ENCODE assay signal across 1 cellular context in the genomic region with DNA sequence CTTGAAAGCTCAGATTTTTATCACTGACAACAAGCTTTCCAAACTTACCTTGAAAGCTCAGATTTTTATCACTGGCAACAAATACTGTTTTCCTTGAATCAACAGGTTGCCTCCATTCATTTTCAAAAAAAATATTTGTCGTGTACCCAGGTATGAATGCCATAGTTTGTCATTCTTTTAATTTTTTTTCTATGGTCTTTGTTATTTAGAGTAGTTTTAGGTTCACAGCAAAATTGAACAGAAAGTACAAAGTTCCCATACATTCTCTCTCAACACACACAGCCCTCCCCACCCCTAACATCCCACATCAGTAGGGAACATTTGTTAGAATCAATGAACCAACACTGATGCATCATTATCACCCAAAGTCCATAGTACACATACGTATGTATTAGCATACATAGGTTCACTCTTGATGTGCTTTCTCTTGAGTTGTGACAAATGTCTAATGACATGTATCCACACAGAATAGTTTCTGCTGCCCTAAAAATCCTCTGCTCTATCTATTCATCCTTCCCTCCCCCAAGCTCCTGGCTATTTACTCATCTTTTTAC.
A peak's percentile ranks its signal among the peaks of the same experiment; 100 is the strongest.
TF ChIP-seq lines count a peak whose summit lies in the region.

No MANE protein-coding gene starts in this region.

TF ChIP-seq in HepG2, 621 proteins besides CTCF, POLR2A, EP300 and RAD21 (continued from another document and continues in another):
- TF ChIP-seq NR1H2 (CRISPR knock-in tag; IDR thresholded peaks at IDR 0.05; ENCODE audit: borderline replicate concordance, low read depth) (no peak), ZBTB20 (CRISPR knock-in tag; IDR thresholded peaks at IDR 0.05; ENCODE audit: borderline replicate concordance, low read depth) (peak; percentile 96; the same call in 1 of the 2 replicates), ZFP36L1 (CRISPR knock-in tag; IDR thresholded peaks at IDR 0.05) (no peak), PHF5A (CRISPR knock-in tag; IDR thresholded peaks at IDR 0.05; ENCODE audit: low read depth, unreplicated experiment) (peak; percentile 31), TEAD3 (CRISPR knock-in tag; optimal IDR thresholded peaks at IDR 0.05; ENCODE audit: borderline replicate concordance) (peak; percentile 86), ZNF557 (CRISPR knock-in tag; IDR thresholded peaks at IDR 0.05) (peak; percentile 86; the same call in 1 of the 2 replicates), THAP11 (CRISPR knock-in tag; IDR thresholded peaks at IDR 0.05) (0 out of 2 replicates have a peak, but pooled peaks have one; percentile 12), HDAC1 (CRISPR knock-in tag; IDR thresholded peaks at IDR 0.05) (peak; percentile 40; the same call in 1 of the 2 replicates), CREB1 (IDR thresholded peaks at IDR 0.05) (peak; percentile 80), CREB1 (CRISPR knock-in tag; IDR thresholded peaks at IDR 0.05) (peak; percentile 66; the same call in 1 of the 2 replicates), ATRX (CRISPR knock-in tag; IDR thresholded peaks at IDR 0.05; ENCODE audit: borderline replicate concordance) (no peak), NFIC (IDR thresholded peaks at IDR 0.05; ENCODE audit: low read length) (peak; percentile 84; the same call in 1 of the 2 replicates), ISL2 (CRISPR knock-in tag; IDR thresholded peaks at IDR 0.05) (peak; percentile 70), RARA (CRISPR knock-in tag; IDR thresholded peaks at IDR 0.05) (peak; percentile 61), GATAD2A (CRISPR knock-in tag; IDR thresholded peaks at IDR 0.05) (peak; percentile 88; the same call in 1 of the 2 replicates), TBX2 (CRISPR knock-in tag; IDR thresholded peaks at IDR 0.05; ENCODE audit: borderline replicate concordance) (peak; percentile 57; the same call in 1 of the 2 replicates), GTF3A (CRISPR knock-in tag; conservative IDR thresholded peaks at IDR 0.05) (no peak), NBN (conservative IDR thresholded peaks at IDR 0.05) (no peak), ZNF556 (CRISPR knock-in tag; IDR thresholded peaks at IDR 0.05; ENCODE audit: borderline replicate concordance) (peak; percentile 74; the same call in 1 of the 2 replicates), GTF2F1 (IDR thresholded peaks at IDR 0.05; ENCODE audit: low read length) (no peak), FOXK2 (IDR thresholded peaks at IDR 0.05) (0 out of 2 replicates have a peak, but pooled peaks have one; percentile 45), LCORL (IDR thresholded peaks at IDR 0.05) (peak; percentile 77; the same call in 1 of the 2 replicates), LCORL (CRISPR knock-in tag; IDR thresholded peaks at IDR 0.05) (no peak; the same call in 1 of the 2 replicates), MYNN (CRISPR knock-in tag; IDR thresholded peaks at IDR 0.05; ENCODE audit: low read depth) (no peak), FOXA1 (IDR thresholded peaks at IDR 0.05) (0 out of 2 replicates have a peak, but pooled peaks have one; percentile 57), FOXA1 (CRISPR knock-in tag; IDR thresholded peaks at IDR 0.05) (peak; percentile 52), EHMT2 (IDR thresholded peaks at IDR 0.05; ENCODE audit: borderline replicate concordance, low read depth, low read length) (0 out of 2 replicates have a peak, but pooled peaks have one; percentile 70), SMARCC2 (IDR thresholded peaks at IDR 0.05) (peak; percentile 3; the same call in 1 of the 2 replicates), ZNF614 (CRISPR knock-in tag; IDR thresholded peaks at IDR 0.05; ENCODE audit: borderline replicate concordance) (peak; percentile 81; the same call in 1 of the 2 replicates), KAT7 (CRISPR knock-in tag; IDR thresholded peaks at IDR 0.05; ENCODE audit: borderline replicate concordance) (no peak), ZNF205 (CRISPR knock-in tag; IDR thresholded peaks at IDR 0.05) (0 out of 2 replicates have a peak, but pooled peaks have one; percentile 15), BCL6 (CRISPR knock-in tag; IDR thresholded peaks at IDR 0.05) (peak; percentile 84; the same call in 1 of the 2 replicates), HOXA5 (CRISPR knock-in tag; IDR thresholded peaks at IDR 0.05) (0 out of 2 replicates have a peak, but pooled peaks have one; percentile 13), MIXL1 (CRISPR knock-in tag; IDR thresholded peaks at IDR 0.05) (peak; percentile 62), ZNF782 (CRISPR knock-in tag; IDR thresholded peaks at IDR 0.05; ENCODE audit: borderline replicate concordance) (peak; percentile 70; the same call in 1 of the 2 replicates), ZNF337 (CRISPR knock-in tag; IDR thresholded peaks at IDR 0.05; ENCODE audit: borderline replicate concordance, low read depth) (no peak), RNF2 (conservative IDR thresholded peaks at IDR 0.05; ENCODE audit: low read depth) (no peak), ZNF766 (CRISPR knock-in tag; IDR thresholded peaks at IDR 0.05; ENCODE audit: borderline replicate concordance) (no peak), ZNF121 (CRISPR knock-in tag; IDR thresholded peaks at IDR 0.05) (no peak)
- TF ChIP-seq, protein P1, sequence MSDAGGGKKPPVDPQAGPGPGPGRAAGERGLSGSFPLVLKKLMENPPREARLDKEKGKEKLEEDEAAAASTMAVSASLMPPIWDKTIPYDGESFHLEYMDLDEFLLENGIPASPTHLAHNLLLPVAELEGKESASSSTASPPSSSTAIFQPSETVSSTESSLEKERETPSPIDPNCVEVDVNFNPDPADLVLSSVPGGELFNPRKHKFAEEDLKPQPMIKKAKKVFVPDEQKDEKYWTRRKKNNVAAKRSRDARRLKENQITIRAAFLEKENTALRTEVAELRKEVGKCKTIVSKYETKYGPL (CRISPR knock-in tag; IDR thresholded peaks at IDR 0.05): no peak
- TF ChIP-seq, protein P2, sequence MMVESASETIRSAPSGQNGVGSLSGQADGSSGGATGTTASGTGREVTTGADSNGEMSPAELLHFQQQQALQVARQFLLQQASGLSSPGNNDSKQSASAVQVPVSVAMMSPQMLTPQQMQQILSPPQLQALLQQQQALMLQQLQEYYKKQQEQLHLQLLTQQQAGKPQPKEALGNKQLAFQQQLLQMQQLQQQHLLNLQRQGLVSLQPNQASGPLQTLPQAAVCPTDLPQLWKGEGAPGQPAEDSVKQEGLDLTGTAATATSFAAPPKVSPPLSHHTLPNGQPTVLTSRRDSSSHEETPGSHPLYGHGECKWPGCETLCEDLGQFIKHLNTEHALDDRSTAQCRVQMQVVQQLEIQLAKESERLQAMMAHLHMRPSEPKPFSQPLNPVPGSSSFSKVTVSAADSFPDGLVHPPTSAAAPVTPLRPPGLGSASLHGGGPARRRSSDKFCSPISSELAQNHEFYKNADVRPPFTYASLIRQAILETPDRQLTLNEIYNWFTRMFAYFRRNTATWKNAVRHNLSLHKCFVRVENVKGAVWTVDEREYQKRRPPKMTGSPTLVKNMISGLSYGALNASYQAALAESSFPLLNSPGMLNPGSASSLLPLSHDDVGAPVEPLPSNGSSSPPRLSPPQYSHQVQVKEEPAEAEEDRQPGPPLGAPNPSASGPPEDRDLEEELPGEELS (CRISPR knock-in tag; IDR thresholded peaks at IDR 0.05): peak; percentile 71
- TF ChIP-seq, protein P3, sequence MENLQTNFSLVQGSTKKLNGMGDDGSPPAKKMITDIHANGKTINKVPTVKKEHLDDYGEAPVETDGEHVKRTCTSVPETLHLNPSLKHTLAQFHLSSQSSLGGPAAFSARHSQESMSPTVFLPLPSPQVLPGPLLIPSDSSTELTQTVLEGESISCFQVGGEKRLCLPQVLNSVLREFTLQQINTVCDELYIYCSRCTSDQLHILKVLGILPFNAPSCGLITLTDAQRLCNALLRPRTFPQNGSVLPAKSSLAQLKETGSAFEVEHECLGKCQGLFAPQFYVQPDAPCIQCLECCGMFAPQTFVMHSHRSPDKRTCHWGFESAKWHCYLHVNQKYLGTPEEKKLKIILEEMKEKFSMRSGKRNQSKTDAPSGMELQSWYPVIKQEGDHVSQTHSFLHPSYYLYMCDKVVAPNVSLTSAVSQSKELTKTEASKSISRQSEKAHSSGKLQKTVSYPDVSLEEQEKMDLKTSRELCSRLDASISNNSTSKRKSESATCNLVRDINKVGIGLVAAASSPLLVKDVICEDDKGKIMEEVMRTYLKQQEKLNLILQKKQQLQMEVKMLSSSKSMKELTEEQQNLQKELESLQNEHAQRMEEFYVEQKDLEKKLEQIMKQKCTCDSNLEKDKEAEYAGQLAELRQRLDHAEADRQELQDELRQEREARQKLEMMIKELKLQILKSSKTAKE (CRISPR knock-in tag; IDR thresholded peaks at IDR 0.05; ENCODE audit: borderline replicate concordance): no peak
- TF ChIP-seq, protein P4, sequence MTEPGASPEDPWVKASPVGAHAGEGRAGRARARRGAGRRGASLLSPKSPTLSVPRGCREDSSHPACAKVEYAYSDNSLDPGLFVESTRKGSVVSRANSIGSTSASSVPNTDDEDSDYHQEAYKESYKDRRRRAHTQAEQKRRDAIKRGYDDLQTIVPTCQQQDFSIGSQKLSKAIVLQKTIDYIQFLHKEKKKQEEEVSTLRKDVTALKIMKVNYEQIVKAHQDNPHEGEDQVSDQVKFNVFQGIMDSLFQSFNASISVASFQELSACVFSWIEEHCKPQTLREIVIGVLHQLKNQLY (CRISPR knock-in tag; IDR thresholded peaks at IDR 0.05): peak; percentile 23; the same call in 1 of the 2 replicates
- TF ChIP-seq, protein P5, sequence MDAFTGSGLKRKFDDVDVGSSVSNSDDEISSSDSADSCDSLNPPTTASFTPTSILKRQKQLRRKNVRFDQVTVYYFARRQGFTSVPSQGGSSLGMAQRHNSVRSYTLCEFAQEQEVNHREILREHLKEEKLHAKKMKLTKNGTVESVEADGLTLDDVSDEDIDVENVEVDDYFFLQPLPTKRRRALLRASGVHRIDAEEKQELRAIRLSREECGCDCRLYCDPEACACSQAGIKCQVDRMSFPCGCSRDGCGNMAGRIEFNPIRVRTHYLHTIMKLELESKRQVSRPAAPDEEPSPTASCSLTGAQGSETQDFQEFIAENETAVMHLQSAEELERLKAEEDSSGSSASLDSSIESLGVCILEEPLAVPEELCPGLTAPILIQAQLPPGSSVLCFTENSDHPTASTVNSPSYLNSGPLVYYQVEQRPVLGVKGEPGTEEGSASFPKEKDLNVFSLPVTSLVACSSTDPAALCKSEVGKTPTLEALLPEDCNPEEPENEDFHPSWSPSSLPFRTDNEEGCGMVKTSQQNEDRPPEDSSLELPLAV (CRISPR knock-in tag; conservative IDR thresholded peaks at IDR 0.05; ENCODE audit: low read depth): no peak
- TF ChIP-seq, protein P6, sequence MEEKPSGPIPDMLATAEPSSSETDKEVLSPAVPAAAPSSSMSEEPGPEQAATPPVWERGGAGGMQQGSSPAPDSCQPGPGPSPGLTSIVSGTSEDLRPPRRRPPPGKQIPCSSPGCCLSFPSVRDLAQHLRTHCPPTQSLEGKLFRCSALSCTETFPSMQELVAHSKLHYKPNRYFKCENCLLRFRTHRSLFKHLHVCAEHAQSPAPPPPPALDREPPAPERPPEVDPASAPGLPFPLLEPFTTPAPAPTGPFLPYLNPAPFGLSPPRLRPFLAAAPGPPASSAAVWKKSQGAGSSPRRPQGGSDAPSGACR (CRISPR knock-in tag; IDR thresholded peaks at IDR 0.05): no peak
- TF ChIP-seq, protein P7, sequence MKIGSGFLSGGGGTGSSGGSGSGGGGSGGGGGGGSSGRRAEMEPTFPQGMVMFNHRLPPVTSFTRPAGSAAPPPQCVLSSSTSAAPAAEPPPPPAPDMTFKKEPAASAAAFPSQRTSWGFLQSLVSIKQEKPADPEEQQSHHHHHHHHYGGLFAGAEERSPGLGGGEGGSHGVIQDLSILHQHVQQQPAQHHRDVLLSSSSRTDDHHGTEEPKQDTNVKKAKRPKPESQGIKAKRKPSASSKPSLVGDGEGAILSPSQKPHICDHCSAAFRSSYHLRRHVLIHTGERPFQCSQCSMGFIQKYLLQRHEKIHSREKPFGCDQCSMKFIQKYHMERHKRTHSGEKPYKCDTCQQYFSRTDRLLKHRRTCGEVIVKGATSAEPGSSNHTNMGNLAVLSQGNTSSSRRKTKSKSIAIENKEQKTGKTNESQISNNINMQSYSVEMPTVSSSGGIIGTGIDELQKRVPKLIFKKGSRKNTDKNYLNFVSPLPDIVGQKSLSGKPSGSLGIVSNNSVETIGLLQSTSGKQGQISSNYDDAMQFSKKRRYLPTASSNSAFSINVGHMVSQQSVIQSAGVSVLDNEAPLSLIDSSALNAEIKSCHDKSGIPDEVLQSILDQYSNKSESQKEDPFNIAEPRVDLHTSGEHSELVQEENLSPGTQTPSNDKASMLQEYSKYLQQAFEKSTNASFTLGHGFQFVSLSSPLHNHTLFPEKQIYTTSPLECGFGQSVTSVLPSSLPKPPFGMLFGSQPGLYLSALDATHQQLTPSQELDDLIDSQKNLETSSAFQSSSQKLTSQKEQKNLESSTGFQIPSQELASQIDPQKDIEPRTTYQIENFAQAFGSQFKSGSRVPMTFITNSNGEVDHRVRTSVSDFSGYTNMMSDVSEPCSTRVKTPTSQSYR (CRISPR knock-in tag; IDR thresholded peaks at IDR 0.05; ENCODE audit: borderline replicate concordance): peak; percentile 21; the same call in 1 of the 2 replicates
- TF ChIP-seq, protein P8, sequence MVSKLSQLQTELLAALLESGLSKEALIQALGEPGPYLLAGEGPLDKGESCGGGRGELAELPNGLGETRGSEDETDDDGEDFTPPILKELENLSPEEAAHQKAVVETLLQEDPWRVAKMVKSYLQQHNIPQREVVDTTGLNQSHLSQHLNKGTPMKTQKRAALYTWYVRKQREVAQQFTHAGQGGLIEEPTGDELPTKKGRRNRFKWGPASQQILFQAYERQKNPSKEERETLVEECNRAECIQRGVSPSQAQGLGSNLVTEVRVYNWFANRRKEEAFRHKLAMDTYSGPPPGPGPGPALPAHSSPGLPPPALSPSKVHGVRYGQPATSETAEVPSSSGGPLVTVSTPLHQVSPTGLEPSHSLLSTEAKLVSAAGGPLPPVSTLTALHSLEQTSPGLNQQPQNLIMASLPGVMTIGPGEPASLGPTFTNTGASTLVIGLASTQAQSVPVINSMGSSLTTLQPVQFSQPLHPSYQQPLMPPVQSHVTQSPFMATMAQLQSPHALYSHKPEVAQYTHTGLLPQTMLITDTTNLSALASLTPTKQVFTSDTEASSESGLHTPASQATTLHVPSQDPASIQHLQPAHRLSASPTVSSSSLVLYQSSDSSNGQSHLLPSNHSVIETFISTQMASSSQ (IDR thresholded peaks at IDR 0.05; ENCODE audit: low read depth): 0 out of 2 replicates have a peak, but pooled peaks have one; percentile 13
- TF ChIP-seq, protein P8 (CRISPR knock-in tag; IDR thresholded peaks at IDR 0.05; ENCODE audit: borderline replicate concordance): no peak
- TF ChIP-seq, protein P9, sequence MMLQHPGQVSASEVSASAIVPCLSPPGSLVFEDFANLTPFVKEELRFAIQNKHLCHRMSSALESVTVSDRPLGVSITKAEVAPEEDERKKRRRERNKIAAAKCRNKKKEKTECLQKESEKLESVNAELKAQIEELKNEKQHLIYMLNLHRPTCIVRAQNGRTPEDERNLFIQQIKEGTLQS (CRISPR knock-in tag; IDR thresholded peaks at IDR 0.05): no peak
